ENCODE assay signal across 16 cellular contexts in genomic region chr5:150846301-150846650, GRCh38. TPM values are rescaled to one million over a fixed set of nuclear protein-coding genes. Genes with fewer than 3 reads are reported as not detected.
DNase-seq lines count a peak whose midpoint lies in the region; ATAC-seq and TF ChIP-seq lines count a peak whose summit lies in the region.
"Not testable (repeated sequence)": the region's sequence is repeated elsewhere in the genome, so short reads cannot be mapped to it uniquely, and the experiment has no call there.
"Had no signal": no experiment of that assay in that cellular context is flagged by ENCODE, and none has a peak within 500 bp of the region (broad histone marks: within the 10 kb centered on the region; RNA-seq: fewer than 3 reads in every experiment).

Gene IRGM (plus strand): TSS chr5:150846521. CDS start chr5:150848124, 1,603 bp downstream.

- in situ Hi-C loops in IMR-90 (cut with MboI; ENCODE audit: low sequenced_read_pairs) = loop anchor here (5.0 to 10.0 kb wide), 2 partner anchors 284 to 381 kb away; no protein-coding TSS in a partner anchor

- not testable (repeated sequence) for H2BK5ac ChIP-seq in IMR-90 (ENCODE audit: low read depth, low read length, poor library complexity, severe bottlenecking)

- H3K9me1 ChIP-seq in IMR-90 (ENCODE audit: insufficient read depth, low read length) = not testable (repeated sequence)

- WGBS in IMR-90 (ENCODE audit: extremely low coverage in 2 of 2, insufficient read length in 1 of 2), 2 experiments = 100% methylated on average over 1 of the region's 3 CpGs; no CpG with 5 or more reads in 1 of the 2 experiments

- not testable (repeated sequence) for BruUV-seq in IMR-90 (replicated peaks; lab: Mats Ljungman, UMichigan)

- H3K4me1 ChIP-seq in CD8-positive, alpha-beta T cell (ENCODE audit: insufficient read depth, low read length); IMR-90 (ENCODE audit: control insufficient read depth, insufficient read depth, low read length); effector memory CD4-positive, alpha-beta T cell (ENCODE audit: control insufficient read depth, insufficient read depth, low read length, poor library complexity, severe bottlenecking); thoracic aorta (ENCODE audit: control insufficient read depth in 1 of 2, low read depth in 2 of 2): not testable (repeated sequence)

- not testable (repeated sequence) for H3K36me3 ChIP-seq in CD8-positive, alpha-beta T cell (ENCODE audit: insufficient read depth, low read length); IMR-90 (ENCODE audit: control insufficient read depth, insufficient read depth, low read length); effector memory CD4-positive, alpha-beta T cell (ENCODE audit: control insufficient read depth, insufficient read depth, low read length); thoracic aorta

- peak within 1 kb of the TSS; percentile 57 for H2AK9ac ChIP-seq in IMR-90 (replicated peaks; ENCODE audit: low read depth, low read length, poor library complexity)

- not testable (repeated sequence) for H3K4me2 ChIP-seq in IMR-90 (ENCODE audit: low read depth, low read length)

- CTCF ChIA-PET in CD8-positive, alpha-beta T cell (lab: Charles Lee) = interaction anchor here (0.8 to 4.5 kb wide), 30 partner anchors 8 to 389 kb away, joined by 3 to 100 read pairs (median 6); partner anchors contain the start of genes DCTN4, RBM22 and SMIM3
- CTCF ChIA-PET in IMR-90 (lab: Yijun Ruan, JAX) (interaction anchor here (0.8 to 2.5 kb wide), 2 partner anchors 45 to 50 kb away, joined by 3 to 26 read pairs; no protein-coding TSS in a partner anchor), T-cell (lab: Charles Lee) (interaction anchor here (0.6 to 3.2 kb wide), 31 partner anchors 33 to 601 kb away, joined by 3 to 53 read pairs (median 4); partner anchors contain the start of genes RBM22 (in 2 of the 2), CD74 (in 1 of the 2), DCTN4 (in 1 of the 2) and SLC36A1 (in 1 of the 2))
- CTCF ChIA-PET in activated CD4-positive, alpha-beta memory T cell treated with anti-CD3 and anti-CD28 coated beads, Interleukin-2, amount 10 ng/mL, durations not matched to agents 7 days and 5 days (lab: Charles Lee) = interaction anchor here (0.8 to 3.6 kb wide), 26 partner anchors 13 to 470 kb away, joined by 3 to 75 read pairs (median 5); partner anchors contain the start of genes DCTN4, RBM22 and SMIM3

- not testable (repeated sequence) for H3K14ac ChIP-seq in IMR-90 (replicated peaks; ENCODE audit: low read depth, low read length)

- H3K27ac ChIP-seq in CD8-positive, alpha-beta T cell (ENCODE audit: low read depth, low read length) = peak within 1 kb of the TSS; percentile 4
- H3K27ac ChIP-seq in IMR-90 (ENCODE audit: insufficient read depth, low read length); thoracic aorta: not testable (repeated sequence)
- peak within 1 kb of the TSS; percentile 48 for H3K27ac ChIP-seq in effector memory CD4-positive, alpha-beta T cell (ENCODE audit: insufficient read depth, low read length, poor library complexity, severe bottlenecking)

- H2AK5ac ChIP-seq in IMR-90 (ENCODE audit: low read depth, low read length) = not testable (repeated sequence)

- ATAC-seq in CD8-positive, alpha-beta T cell; IMR-90 (ENCODE audit: low read depth); natural killer cell treated with Interleukin-12 subunit alpha and Interleukin-12 subunit beta and Interleukin-15 and Interleukin-18, amount 100 ng/mL, for 72 hours; thoracic aorta (ENCODE audit: insufficient number of reproducible peaks, low FRiP score, low read depth): not testable (repeated sequence)
- ATAC-seq in T-cell (replicated peaks in 1 of 4) = peak in 3 of 4 experiments; percentile 8 to 18 (median 10)

- peak within 1 kb of the TSS; percentile 78 for H3K4me3 Mint-ChIP-seq in CD8-positive, alpha-beta T cell
- H3K4me3 Mint-ChIP-seq in T-cell = peak within 1 kb of the TSS; percentile 72 to 79 (median 75)
- peak within 1 kb of the TSS; percentile 68 for H3K4me3 Mint-ChIP-seq in activated CD4-positive, alpha-beta memory T cell treated with anti-CD3 and anti-CD28 coated beads, Interleukin-2, amount 10 ng/mL, durations not matched to agents 7 days and 5 days
- H3K4me3 Mint-ChIP-seq in activated naive CD4-positive, alpha-beta T cell treated with anti-CD3 and anti-CD28 coated beads, Interleukin-2, amount 50 U/mL, for 24 hours = peak within 1 kb of the TSS; percentile 77
- peak within 1 kb of the TSS; percentile 54 for H3K4me3 Mint-ChIP-seq in natural killer cell treated with Interleukin-12 subunit alpha and Interleukin-12 subunit beta and Interleukin-15 and Interleukin-18, amount 100 ng/mL, for 72 hours

- dilution Hi-C loops in IMR-90 (cut with HindIII; ENCODE audit: low sequenced_read_pairs, unreplicated experiment) = not testable (repeated sequence)

- H3K4me1 Mint-ChIP-seq in CD8-positive, alpha-beta T cell (ENCODE audit: low read depth) = peaks cover 22% of the 10 kb centered on the region
- H3K4me1 Mint-ChIP-seq in T-cell = peaks cover 13 to 23% (median 16%) of the 10 kb centered on the region in 3 donors
- peaks cover 22% of the 10 kb centered on the region for H3K4me1 Mint-ChIP-seq in activated CD4-positive, alpha-beta memory T cell treated with anti-CD3 and anti-CD28 coated beads, Interleukin-2, amount 10 ng/mL, durations not matched to agents 7 days and 5 days
- peaks cover 21% of the 10 kb centered on the region for H3K4me1 Mint-ChIP-seq in activated naive CD4-positive, alpha-beta T cell treated with anti-CD3 and anti-CD28 coated beads, Interleukin-2, amount 50 U/mL, for 24 hours
- H3K4me1 Mint-ChIP-seq in natural killer cell treated with Interleukin-12 subunit alpha and Interleukin-12 subunit beta and Interleukin-15 and Interleukin-18, amount 100 ng/mL, for 72 hours (ENCODE audit: low read depth in 2 of 2) = peaks cover 9 to 20% of the 10 kb centered on the region in 2 donors

- H2AFZ ChIP-seq in IMR-90 (replicated peaks; ENCODE audit: low read length, poor library complexity) = peak within 1 kb of the TSS; percentile 66

- H3K27me3 ChIP-seq in CD8-positive, alpha-beta T cell (ENCODE audit: insufficient read depth, low read length); effector memory CD4-positive, alpha-beta T cell (replicated peaks; ENCODE audit: control insufficient read depth, insufficient read depth, low read length, poor library complexity, severe bottlenecking); thoracic aorta (replicated peaks; ENCODE audit: insufficient read depth): not testable (repeated sequence)
- H3K27me3 ChIP-seq in IMR-90 (ENCODE audit: control insufficient read depth, insufficient read depth, low read length) = peaks cover 12% of the 10 kb centered on the region

- not testable (repeated sequence) for TF ChIP-seq POLR2A in IMR-90 (IDR thresholded peaks at IDR 0.05; ENCODE audit: low read depth, low read length)

- not testable (repeated sequence) for H4K8ac ChIP-seq in IMR-90 (ENCODE audit: low read depth in 2 of 2, low read length in 2 of 2)

- H4K20me1 ChIP-seq in IMR-90 (ENCODE audit: insufficient read depth, low read length) = not testable (repeated sequence)

- DNase-seq in CD8-positive, alpha-beta T cell = peak in 1 of 7 experiments; percentile 8
- DNase-seq in IMR-90; activated CD4-positive, alpha-beta memory T cell treated with anti-CD3 and anti-CD28 coated beads, Interleukin-2, amount 10 ng/mL, durations not matched to agents 7 days and 5 days; natural killer cell treated with Interleukin-12 subunit alpha and Interleukin-12 subunit beta and Interleukin-15 and Interleukin-18, amount 100 ng/mL, for 72 hours (ENCODE audit: low spot score); thoracic aorta (ENCODE audit: low spot score): not testable (repeated sequence)
- peak in 21 of 34 experiments; percentile 7 to 48 (median 24) for DNase-seq in T-cell
- peak in 2 of 3 donors; percentile 8 to 14 for DNase-seq in effector memory CD4-positive, alpha-beta T cell

- H4K91ac ChIP-seq in IMR-90 (ENCODE audit: insufficient read depth, low read depth, low read length) = not testable (repeated sequence)

- peak within 1 kb of the TSS; percentile 87 for H3K27ac Mint-ChIP-seq in CD8-positive, alpha-beta T cell
- peak within 1 kb of the TSS; percentile 86 to 92 for H3K27ac Mint-ChIP-seq in T-cell
- H3K27ac Mint-ChIP-seq in activated CD4-positive, alpha-beta memory T cell treated with anti-CD3 and anti-CD28 coated beads, Interleukin-2, amount 10 ng/mL, durations not matched to agents 7 days and 5 days = peak within 1 kb of the TSS; percentile 88
- H3K27ac Mint-ChIP-seq in activated naive CD4-positive, alpha-beta T cell treated with anti-CD3 and anti-CD28 coated beads, Interleukin-2, amount 50 U/mL, for 24 hours = peak within 1 kb of the TSS; percentile 77
- H3K27ac Mint-ChIP-seq in natural killer cell treated with Interleukin-12 subunit alpha and Interleukin-12 subunit beta and Interleukin-15 and Interleukin-18, amount 100 ng/mL, for 72 hours = peak within 1 kb of the TSS; percentile 66 to 75

- not testable (repeated sequence) for H2BK120ac ChIP-seq in IMR-90 (ENCODE audit: low read depth, low read length)

- TF ChIP-seq RAD21 in IMR-90 (IDR thresholded peaks at IDR 0.05; ENCODE audit: low read length) = not testable (repeated sequence)

- H3K9ac ChIP-seq in IMR-90 (ENCODE audit: low read depth, low read length) = not testable (repeated sequence)

- not testable (repeated sequence) for H3K4ac ChIP-seq in IMR-90 (ENCODE audit: low read depth, low read length)

- intact Hi-C loops in CD8-positive, alpha-beta T cell (cut with DNase I, micrococcal nuclease) = loop anchor here in 1 of 2 experiments (1.0 to 5.0 kb wide), 2 partner anchors 189 to 387 kb away; no protein-coding TSS in a partner anchor
- intact Hi-C loops in IMR-90 (cut with micrococcal nuclease) = loop anchor here (2.0 to 5.0 kb wide), 3 partner anchors 114 to 387 kb away; no protein-coding TSS in a partner anchor

- H3K23ac ChIP-seq in IMR-90 (ENCODE audit: low read depth, low read length) = not testable (repeated sequence)

- not testable (repeated sequence) for H3K56ac ChIP-seq in IMR-90 (ENCODE audit: extremely low read depth, insufficient read depth, low read length)

- not testable (repeated sequence) for H3K79me1 ChIP-seq in IMR-90 (ENCODE audit: low read depth in 1 of 2, low read length in 2 of 2)

- H4K5ac ChIP-seq in IMR-90 (ENCODE audit: low read depth, low read length) = not testable (repeated sequence)

- H3K9me3 ChIP-seq in CD8-positive, alpha-beta T cell (ENCODE audit: low read length); IMR-90 (ENCODE audit: control insufficient read depth, insufficient read depth, low read length); effector memory CD4-positive, alpha-beta T cell (ENCODE audit: control insufficient read depth, low read length); thoracic aorta: not testable (repeated sequence)

- H3K18ac ChIP-seq in IMR-90 (ENCODE audit: low read depth, low read length) = not testable (repeated sequence)

- not testable (repeated sequence) for TF ChIP-seq CTCF in CD8-positive, alpha-beta T cell (IDR thresholded peaks at IDR 0.05); IMR-90 (conservative IDR thresholded peaks at IDR 0.05; ENCODE audit: low read depth, low read length); thoracic aorta (IDR thresholded peaks at IDR 0.05)

- POLR2A ChIA-PET in CD8-positive, alpha-beta T cell (lab: Charles Lee) = interaction anchor here (0.6 to 2.0 kb wide), 5 partner anchors 41 to 362 kb away, joined by 5 to 21 read pairs (median 10); partner anchors contain the start of genes DCTN4, RBM22 and SMIM3
- POLR2A ChIA-PET in IMR-90 (lab: Charles Lee; ENCODE audit: unreplicated experiment) = not testable (repeated sequence)
- POLR2A ChIA-PET in T-cell (lab: Charles Lee) = interaction anchor here (0.5 to 2.0 kb wide), 5 partner anchors 9 to 189 kb away, joined by 3 to 11 read pairs (median 3); partner anchors contain the start of gene RBM22 (in 1 of the 2)
- POLR2A ChIA-PET in activated CD4-positive, alpha-beta memory T cell treated with anti-CD3 and anti-CD28 coated beads, Interleukin-2, amount 10 ng/mL, durations not matched to agents 7 days and 5 days (lab: Charles Lee) = interaction anchor here (0.7 to 2.7 kb wide), 14 partner anchors 21 to 396 kb away, joined by 3 to 37 read pairs (median 4); partner anchors contain the start of genes DCTN4, RBM22 and SMIM3

- H3K27me3 Mint-ChIP-seq in CD8-positive, alpha-beta T cell (ENCODE audit: low read depth); T-cell; activated CD4-positive, alpha-beta memory T cell treated with anti-CD3 and anti-CD28 coated beads, Interleukin-2, amount 10 ng/mL, durations not matched to agents 7 days and 5 days; activated naive CD4-positive, alpha-beta T cell treated with anti-CD3 and anti-CD28 coated beads, Interleukin-2, amount 50 U/mL, for 24 hours; natural killer cell treated with Interleukin-12 subunit alpha and Interleukin-12 subunit beta and Interleukin-15 and Interleukin-18, amount 100 ng/mL, for 72 hours: not testable (repeated sequence)

- not testable (repeated sequence) for H2BK15ac ChIP-seq in IMR-90 (ENCODE audit: low read depth, low read length)

- not testable (repeated sequence) for H3K9me3 Mint-ChIP-seq in CD8-positive, alpha-beta T cell; T-cell; activated CD4-positive, alpha-beta memory T cell treated with anti-CD3 and anti-CD28 coated beads, Interleukin-2, amount 10 ng/mL, durations not matched to agents 7 days and 5 days; activated naive CD4-positive, alpha-beta T cell treated with anti-CD3 and anti-CD28 coated beads, Interleukin-2, amount 50 U/mL, for 24 hours; natural killer cell treated with Interleukin-12 subunit alpha and Interleukin-12 subunit beta and Interleukin-15 and Interleukin-18, amount 100 ng/mL, for 72 hours

- H3K36me3 Mint-ChIP-seq in CD8-positive, alpha-beta T cell; T-cell; activated CD4-positive, alpha-beta memory T cell treated with anti-CD3 and anti-CD28 coated beads, Interleukin-2, amount 10 ng/mL, durations not matched to agents 7 days and 5 days (ENCODE audit: low read depth); activated naive CD4-positive, alpha-beta T cell treated with anti-CD3 and anti-CD28 coated beads, Interleukin-2, amount 50 U/mL, for 24 hours; natural killer cell treated with Interleukin-12 subunit alpha and Interleukin-12 subunit beta and Interleukin-15 and Interleukin-18, amount 100 ng/mL, for 72 hours: not testable (repeated sequence)

- H3K4me3 ChIP-seq in CD8-positive, alpha-beta T cell (ENCODE audit: low read depth, low read length) = peak within 1 kb of the TSS; percentile 7
- H3K4me3 ChIP-seq in IMR-90 (ENCODE audit: insufficient read depth, low read depth, low read length) = not testable (repeated sequence)
- peak within 1 kb of the TSS; percentile 16 for H3K4me3 ChIP-seq in effector memory CD4-positive, alpha-beta T cell (ENCODE audit: insufficient read depth, low read depth, low read length, poor library complexity, severe bottlenecking)
- H3K4me3 ChIP-seq in thoracic aorta = peak within 1 kb of the TSS; percentile 40

- not testable (repeated sequence) for H2BK20ac ChIP-seq in IMR-90 (ENCODE audit: low read depth, low read length)

RNA-seq across cellular contexts. Expression of gene IRGM, which starts in this region (rescaled TPM):
- 1 to 10 TPM; 1.7 to 2.3 TPM for total RNA-seq in CD8-positive, alpha-beta T cell
- total RNA-seq in IMR-90 (2012; rRNA removed) (not detected in 2 replicates), T-cell (1 to 10 TPM; 2.1 to 3.9 (median 2.9) TPM), thoracic aorta (not detected)
- not detected in 2 replicates for polyA plus RNA-seq in IMR-90 (2012; rRNA removed)
- polyA plus RNA-seq in IMR-90 (2012; cell fraction: cytosol; rRNA removed) = 0.10 TPM in 1 of 2 replicates, not detected in the other
- polyA plus RNA-seq in IMR-90 (2012; cell fraction: nucleus; rRNA removed; ENCODE audit: low replicate concordance) = not detected in 2 replicates
- 1 to 10 TPM in 1 of 2 experiments, under 1 TPM in 1; 0.96 to 1.2 TPM for total RNA-seq in activated CD4-positive, alpha-beta memory T cell treated with anti-CD3 and anti-CD28 coated beads, Interleukin-2, amount 10 ng/mL, durations not matched to agents 7 days and 5 days
- total RNA-seq in natural killer cell treated with Interleukin-12 subunit alpha and Interleukin-12 subunit beta and Interleukin-15 and Interleukin-18, amount 100 ng/mL, for 72 hours = 1 to 10 TPM; 1.5 to 2.2 TPM
- total RNA-seq: chondrocyte, glomerular endothelial cell, left lobe of liver, ovary, renal cortical epithelial cell, SJSA1, skeletal muscle tissue had no signal
- polyA plus RNA-seq: BJ had no signal
